Comparison of ENCODE assay signal across 8 cellular contexts in genomic region chr18:8705280-8705940, GRCh38. TPM values are rescaled to one million over a fixed set of nuclear protein-coding genes. Genes with fewer than 3 reads are reported as not detected.
A peak's percentile ranks its signal among the peaks of the same experiment; 100 is the strongest.
DNase-seq lines count a peak whose midpoint lies in the region; ATAC-seq and TF ChIP-seq lines count a peak whose summit lies in the region.

MTCL1 (plus strand) TSS chr18:8705556; CDS start chr18:8705661, 105 bp downstream.

- DNase-seq in NCI-H748 treated with DMSO at 0.1 percent for 48 hours (lab: John Stamatoyannopoulos, UW) (peak; percentile 28), left ventricle myocardium inferior (peak; percentile 25), progenitor cell of endocrine pancreas (ENCODE audit: low spot score, unreplicated experiment) (peak; percentile 37), DMS79 treated with DMSO at 0.1 percent for 48 hours (lab: John Stamatoyannopoulos, UW) (no peak)
- peak; percentile 30 for DNase-seq in activated naive CD8-positive, alpha-beta T cell treated with anti-CD3 and anti-CD28 coated beads, Interleukin-2, amount 50 U/mL, for 24 hours

- peaks cover 54% of the 10 kb centered on the region for H3K27me3 Mint-ChIP-seq in activated naive CD8-positive, alpha-beta T cell treated with anti-CD3 and anti-CD28 coated beads, Interleukin-2, amount 50 U/mL, for 24 hours
- peaks cover 20% of the 10 kb centered on the region for H3K27me3 Mint-ChIP-seq in progenitor cell of endocrine pancreas

- H3K4me3 Mint-ChIP-seq in activated naive CD8-positive, alpha-beta T cell treated with anti-CD3 and anti-CD28 coated beads, Interleukin-2, amount 50 U/mL, for 24 hours = peak within 1 kb of the TSS; percentile 80
- H3K4me3 Mint-ChIP-seq in progenitor cell of endocrine pancreas (ENCODE audit: low read depth) = peak within 1 kb of the TSS; percentile 99

- peaks cover 84% of the 10 kb centered on the region for H4K20me1 ChIP-seq in BLaER1

- no peaks in the 10 kb centered on the region for H3K36me3 Mint-ChIP-seq in activated naive CD8-positive, alpha-beta T cell treated with anti-CD3 and anti-CD28 coated beads, Interleukin-2, amount 50 U/mL, for 24 hours (ENCODE audit: low read depth)
- H3K36me3 Mint-ChIP-seq in progenitor cell of endocrine pancreas (ENCODE audit: insufficient read depth) = peaks cover 2% of the 10 kb centered on the region

- peak within 1 kb of the TSS; percentile 54 for H3K27ac Mint-ChIP-seq in activated naive CD8-positive, alpha-beta T cell treated with anti-CD3 and anti-CD28 coated beads, Interleukin-2, amount 50 U/mL, for 24 hours
- H3K27ac Mint-ChIP-seq in progenitor cell of endocrine pancreas = peak within 1 kb of the TSS; percentile 89

- intact Hi-C loops in left ventricle myocardium inferior (cut with micrococcal nuclease) = no loop called here

- H3K4me1 Mint-ChIP-seq in activated naive CD8-positive, alpha-beta T cell treated with anti-CD3 and anti-CD28 coated beads, Interleukin-2, amount 50 U/mL, for 24 hours = peaks cover 16% of the 10 kb centered on the region
- H3K4me1 Mint-ChIP-seq in progenitor cell of endocrine pancreas (ENCODE audit: low read depth) = peaks cover 34% of the 10 kb centered on the region

- no peaks in the 10 kb centered on the region for H3K9me3 Mint-ChIP-seq in activated naive CD8-positive, alpha-beta T cell treated with anti-CD3 and anti-CD28 coated beads, Interleukin-2, amount 50 U/mL, for 24 hours
- H3K9me3 Mint-ChIP-seq in progenitor cell of endocrine pancreas (ENCODE audit: low read depth) = no peaks in the 10 kb centered on the region

- H3K27ac ChIP-seq in BLaER1 (peak within 1 kb of the TSS; percentile 97), left ventricle myocardium inferior (replicated peaks) (peak within 1 kb of the TSS; percentile 92)

- peak within 1 kb of the TSS; percentile 99 for H3K4me2 ChIP-seq in BLaER1

- H3K9me3 ChIP-seq in BLaER1 = no peaks in the 10 kb centered on the region
- no peaks in the 10 kb centered on the region for H3K9me3 ChIP-seq in left ventricle myocardium inferior (replicated peaks)

- ATAC-seq in GM18868 (IDR thresholded peaks at IDR 0.05; ENCODE audit: unreplicated experiment) (peak; percentile 47), HG03045 (IDR thresholded peaks at IDR 0.05; ENCODE audit: unreplicated experiment) (peak; percentile 42)
- ATAC-seq in activated naive CD8-positive, alpha-beta T cell treated with anti-CD3 and anti-CD28 coated beads, Interleukin-2, amount 50 U/mL, for 24 hours = peak; percentile 23

- H3K4me1 ChIP-seq in BLaER1 (peaks cover 55% of the 10 kb centered on the region), left ventricle myocardium inferior (peaks cover 35% of the 10 kb centered on the region)

- H3K27me3 ChIP-seq in BLaER1 (peaks cover 24% of the 10 kb centered on the region), left ventricle myocardium inferior (ENCODE audit: low read depth) (peaks cover 15% of the 10 kb centered on the region)

- H3K9ac ChIP-seq in BLaER1 = peak within 1 kb of the TSS; percentile 99

- TF ChIP-seq CTCF in left ventricle myocardium inferior (IDR thresholded peaks at IDR 0.05; ENCODE audit: borderline replicate concordance) (no peak), progenitor cell of endocrine pancreas (IDR thresholded peaks at IDR 0.05; ENCODE audit: unreplicated experiment) (peak; percentile 19)

- H3K4me3 ChIP-seq in BLaER1 = peak within 1 kb of the TSS; percentile 99
- H3K4me3 ChIP-seq in left ventricle myocardium inferior = peak within 1 kb of the TSS; percentile 74

- peaks cover 29% of the 10 kb centered on the region; the same call in 1 of the 2 replicates for H3K36me3 ChIP-seq in BLaER1
- H3K36me3 ChIP-seq in left ventricle myocardium inferior = no peaks in the 10 kb centered on the region

RNA-seq across cellular contexts. Expression of gene MTCL1, which starts in this region (rescaled TPM):
- total RNA-seq in left ventricle myocardium inferior (9.1 TPM), progenitor cell of endocrine pancreas (81.5 and 85.6 TPM in 2 replicates)
